Comparison of ENCODE assay signal across 8 cellular contexts in the genomic region with DNA sequence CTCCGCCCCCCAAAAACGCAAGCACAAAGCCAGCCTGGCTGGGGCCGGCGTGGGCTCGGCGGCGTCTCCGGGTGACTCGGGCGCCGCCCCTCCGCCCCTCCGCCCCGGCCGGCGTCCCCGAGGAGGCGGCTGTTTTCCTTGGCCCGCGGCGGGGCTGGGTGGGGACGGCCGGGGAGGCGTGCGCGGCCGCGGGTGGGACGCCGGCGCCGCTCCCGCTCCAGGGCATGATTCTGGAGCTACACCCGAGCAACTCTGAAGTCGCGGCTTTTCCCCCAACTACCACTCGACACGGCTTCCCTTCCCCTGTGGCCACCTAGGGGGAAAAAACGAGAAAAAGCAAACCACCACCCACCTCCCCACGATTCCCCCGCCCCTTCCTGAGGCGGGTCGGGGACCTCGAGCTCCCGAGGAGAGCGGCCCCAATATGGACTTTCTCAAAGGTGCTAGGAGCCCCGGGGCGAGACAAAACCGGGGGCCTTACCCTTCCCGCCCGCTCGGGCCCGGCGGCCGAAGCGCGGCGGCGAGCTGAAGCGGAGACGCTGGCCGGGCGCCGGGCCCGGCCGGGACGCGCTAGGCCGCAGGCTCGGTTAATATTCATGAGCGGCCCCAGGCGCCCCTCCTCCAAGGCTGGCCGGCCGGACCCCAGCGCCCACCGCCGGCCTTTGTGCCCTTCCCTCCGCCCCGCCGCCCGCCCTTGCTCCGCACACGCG. TPM values are rescaled to one million over a fixed set of nuclear protein-coding genes. Genes with fewer than 3 reads are reported as not detected.
DNase-seq lines count a peak whose midpoint lies in the region; ATAC-seq and TF ChIP-seq lines count a peak whose summit lies in the region.

No MANE protein-coding gene starts in this region.

- POLR2A ChIA-PET in activated B cell treated with CpG ODN at 0.5 μM for 24 hours (lab: Charles Lee) = interaction anchor here (0.9 to 1.4 kb wide), 2 partner anchors 165 to 230 kb away, joined by 4 to 5 read pairs; partner anchors contain the start of gene PRTFDC1

- peak overlapping the region; percentile 88 for H3K27ac Mint-ChIP-seq in activated B cell treated with CpG ODN at 0.5 μM for 24 hours
- peak overlapping the region; percentile 97 for H3K27ac Mint-ChIP-seq in chondrocyte (ENCODE audit: unreplicated experiment)

- ATAC-seq in GM19468 (IDR thresholded peaks at IDR 0.05; ENCODE audit: extremely low read depth, unreplicated experiment) (peak; percentile 8), activated B cell treated with CpG ODN at 0.5 μM for 24 hours (ENCODE audit: low read depth) (peak; percentile 12)

- H3K36me3 Mint-ChIP-seq in activated B cell treated with CpG ODN at 0.5 μM for 24 hours (ENCODE audit: low read depth) (peaks cover 4% of the 10 kb centered on the region), chondrocyte (ENCODE audit: low read depth) (peaks cover 2% of the 10 kb centered on the region)

- no peaks in the 10 kb centered on the region for H3K9me3 Mint-ChIP-seq in activated B cell treated with CpG ODN at 0.5 μM for 24 hours
- no peaks in the 10 kb centered on the region for H3K9me3 Mint-ChIP-seq in chondrocyte (ENCODE audit: low read depth)

- TF ChIP-seq CTCF in activated B cell treated with CpG ODN at 0.5 μM for 24 hours (IDR thresholded peaks at IDR 0.05) (no peak), chondrocyte (IDR thresholded peaks at IDR 0.05) (peak; percentile 49)

- CTCF ChIA-PET in activated B cell treated with CpG ODN at 0.5 μM for 24 hours (lab: Charles Lee) = interaction anchor here (0.8 kb wide), 1 partner anchor 11 kb away, joined by 3 read pairs; no protein-coding TSS in a partner anchor

- DNase-seq in D341Med (ENCODE audit: low spot score) = peak; percentile 79
- peak in 40 of 76 experiments; percentile 7 to 56 (median 30) for DNase-seq in HUDEP-2 (lab: John Stamatoyannopoulos, UW; ENCODE audit: unreplicated experiment in 76 of 76)
- peak; percentile 60 for DNase-seq in activated B cell treated with CpG ODN at 0.5 μM for 24 hours
- DNase-seq in chondrocyte (ENCODE audit: low spot score) = no peak
- peak; percentile 84 for DNase-seq in left kidney (ENCODE audit: low read depth, low spot score)
- peak; percentile 21 for DNase-seq in stimulated activated CD4-positive, alpha-beta T cell treated with anti-CD3 and anti-CD28 coated beads, Interleukin-2, amount 100 ng/mL, for 4 hours (ENCODE audit: low read depth)
- DNase-seq in SHP77 treated with DMSO at 0.1 percent for 48 hours (lab: John Stamatoyannopoulos, UW) = no peak

- intact Hi-C loops in activated B cell treated with CpG ODN at 0.5 μM for 24 hours (cut with micrococcal nuclease) = loop anchor here (5.0 kb wide), 1 partner anchor 1286 kb away; the partner anchor contains the start of gene OTUD1

- H3K4me1 Mint-ChIP-seq in activated B cell treated with CpG ODN at 0.5 μM for 24 hours = peaks cover 30% of the 10 kb centered on the region
- H3K4me1 Mint-ChIP-seq in chondrocyte (ENCODE audit: low read depth) = peaks cover 22% of the 10 kb centered on the region

- H3K4me3 Mint-ChIP-seq in activated B cell treated with CpG ODN at 0.5 μM for 24 hours (peak overlapping the region; percentile 91), chondrocyte (ENCODE audit: unreplicated experiment) (peak overlapping the region; percentile 85)

- H3K27me3 Mint-ChIP-seq in activated B cell treated with CpG ODN at 0.5 μM for 24 hours (peaks cover 3% of the 10 kb centered on the region), chondrocyte (ENCODE audit: low read depth) (no peaks in the 10 kb centered on the region)

RNA-seq across cellular contexts. Expression of gene ARHGAP21, which starts 0.9 kb away (rescaled TPM):
- total RNA-seq in activated B cell treated with CpG ODN at 0.5 μM for 24 hours (16.8 and 20.8 TPM in 2 replicates), chondrocyte (97.7 to 162 TPM (median 108 TPM) in 3 replicates)

Comparison
In these comparisons a context has a peak if more than half of its experiments do, and no peak if none do; other contexts are left out.
1. DNase-seq: peak in D341Med (single experiment), HUDEP-2 (40 of 76), activated B cell treated with CpG ODN at 0.5 μM for 24 hours (single experiment), left kidney (single experiment) and stimulated activated CD4-positive, alpha-beta T cell treated with anti-CD3 and anti-CD28 coated beads, Interleukin-2, amount 100 ng/mL, for 4 hours (single experiment); none in chondrocyte (single experiment) and SHP77 treated with DMSO at 0.1 percent for 48 hours (single experiment).